In the genomic region with DNA sequence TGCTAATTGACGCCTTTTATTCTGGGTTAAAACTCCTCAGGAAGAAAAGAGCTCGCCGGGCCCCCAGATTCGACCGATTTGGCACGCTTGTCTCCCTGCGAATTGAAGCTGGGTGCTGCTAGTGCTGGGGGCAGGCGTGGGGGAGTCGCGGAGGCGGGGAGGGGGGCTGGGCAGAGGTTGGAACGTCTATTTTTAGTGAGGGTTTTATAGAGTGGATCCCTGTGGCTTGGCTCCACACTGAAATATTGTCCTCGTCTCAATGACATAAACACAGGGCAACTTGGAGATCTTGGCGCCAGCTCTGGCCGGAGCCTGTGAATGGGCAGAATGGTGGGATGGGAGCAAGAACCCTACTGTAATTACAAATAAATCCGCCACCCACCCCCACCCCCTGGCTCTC, we compare ENCODE assay signal across 22 cellular contexts. TPM values are rescaled to one million over a fixed set of nuclear protein-coding genes. Genes with fewer than 3 reads are reported as not detected.
A peak's percentile ranks its signal among the peaks of the same experiment; 100 is the strongest.
DNase-seq lines count a peak whose midpoint lies in the region; ATAC-seq and TF ChIP-seq lines count a peak whose summit lies in the region.
"Had no signal": no experiment of that assay in that cellular context is flagged by ENCODE, and none has a peak within 500 bp of the region (broad histone marks: within the 10 kb centered on the region; RNA-seq: fewer than 3 reads in every experiment).

No MANE protein-coding gene starts in this region.

- H3K9ac ChIP-seq in skeletal muscle satellite cell (ENCODE audit: low read depth, low read length): no peak overlapping the region
- H3K9ac ChIP-seq in MM.1S (ENCODE audit: low read length): no peak overlapping the region

- H4K20me1 ChIP-seq in MM.1S (ENCODE audit: insufficient read depth, low read length): no peaks in the 10 kb centered on the region

- POLR2A ChIA-PET in WTC11 (lab: Charles Lee): no interaction called here

- H3K9me3 Mint-ChIP-seq in HFFc6 (no peaks in the 10 kb centered on the region), WTC11 (peaks cover 7% of the 10 kb centered on the region)
- H3K9me3 Mint-ChIP-seq: activated naive CD8-positive, alpha-beta T cell treated with anti-CD3 and anti-CD28 coated beads for 36 hours; activated T-helper 1 cell treated with anti-CD3 and anti-CD28 coated beads, Interleukin-12 subunit alpha, Interleukin-12 subunit beta, Interleukin-2, Interleukin-4 antibody, amounts not matched to agents 30 ng/mL and 10 ng/mL and 1 ng/mL, durations not matched to agents 14 hours and 24 hours and 36 hours; CD8-positive, alpha-beta T cell had no signal

- CTCF ChIA-PET in WTC11 (lab: Charles Lee): interaction anchor here (0.6 to 3.9 kb wide), 8 partner anchors 15 to 203 kb away, joined by 3 to 21 read pairs (median 4); a partner anchor contains a TSS

- no peaks in the 10 kb centered on the region for H3F3A ChIP-seq in MM.1S (ENCODE audit: insufficient read depth, low read length)

- no peak overlapping the region for H3K27ac Mint-ChIP-seq in HFFc6
- no peak overlapping the region for H3K27ac Mint-ChIP-seq in WTC11
- H3K27ac Mint-ChIP-seq: activated CD8-positive, alpha-beta memory T cell treated with anti-CD3 and anti-CD28 coated beads, Interleukin-2, amount 10 ng/mL, durations not matched to agents 7 days and 5 days; activated naive CD8-positive, alpha-beta T cell treated with anti-CD3 and anti-CD28 coated beads for 36 hours; activated T-helper 1 cell treated with anti-CD3 and anti-CD28 coated beads, Interleukin-12 subunit alpha, Interleukin-12 subunit beta, Interleukin-2, Interleukin-4 antibody, amounts not matched to agents 30 ng/mL and 10 ng/mL and 1 ng/mL, durations not matched to agents 14 hours and 24 hours and 36 hours; CD8-positive, alpha-beta T cell; T-cell had no signal

- 16% methylated on average over 16 of the region's 16 CpGs for WGBS in right cardiac atrium

- H3K27me3 Mint-ChIP-seq in HFFc6 (ENCODE audit: insufficient read depth) (peaks cover 24% of the 10 kb centered on the region), WTC11 (ENCODE audit: low read depth) (no peaks in the 10 kb centered on the region)

- no peaks in the 10 kb centered on the region for H3K36me3 ChIP-seq in skeletal muscle satellite cell (ENCODE audit: insufficient read depth, low read length)
- no peaks in the 10 kb centered on the region for H3K36me3 ChIP-seq in MM.1S (replicated peaks; ENCODE audit: insufficient read depth, low read length)
- H3K36me3 ChIP-seq: ovary, sigmoid colon, tibial artery had no signal

- H3K27me3 ChIP-seq in right cardiac atrium (ENCODE audit: control insufficient read depth, insufficient read depth): no peaks in the 10 kb centered on the region
- H3K27me3 ChIP-seq in skeletal muscle satellite cell (ENCODE audit: control insufficient read depth, insufficient read depth, low read length): no peaks in the 10 kb centered on the region
- no peaks in the 10 kb centered on the region for H3K27me3 ChIP-seq in MM.1S (replicated peaks; ENCODE audit: insufficient read depth, low read length)
- H3K27me3 ChIP-seq: ovary, sigmoid colon had no signal

- H3K4me3 ChIP-seq in right cardiac atrium (ENCODE audit: low read length): peak overlapping the region; percentile 17
- H3K4me3 ChIP-seq in skeletal muscle satellite cell (ENCODE audit: low read length): peak overlapping the region; percentile 25
- H3K4me3 ChIP-seq in MM.1S (ENCODE audit: low read length): no peak overlapping the region
- H3K4me3 ChIP-seq: lung, ovary, tibial artery had no signal

- H3K79me2 ChIP-seq in MM.1S (ENCODE audit: low read length): no peaks in the 10 kb centered on the region

- H3K9me2 ChIP-seq in MM.1S (replicated peaks; ENCODE audit: insufficient read depth, low read length): no peaks in the 10 kb centered on the region

- no peaks in the 10 kb centered on the region for H3K9me3 ChIP-seq in right cardiac atrium (ENCODE audit: control insufficient read depth, low read length)
- H3K9me3 ChIP-seq in skeletal muscle satellite cell (replicated peaks; ENCODE audit: low read length): no peaks in the 10 kb centered on the region
- no peaks in the 10 kb centered on the region for H3K9me3 ChIP-seq in MM.1S (replicated peaks; ENCODE audit: insufficient read depth, low read length)
- H3K9me3 ChIP-seq: ovary, sigmoid colon, tibial artery had no signal

- peak overlapping the region; percentile 7 for H3K27ac ChIP-seq in right cardiac atrium (ENCODE audit: low read length)
- no peak overlapping the region for H3K27ac ChIP-seq in MM.1S (ENCODE audit: low read length)
- H3K27ac ChIP-seq: ovary, sigmoid colon, tibial artery had no signal

- H3K36me3 Mint-ChIP-seq in HFFc6 (ENCODE audit: low read depth): no peaks in the 10 kb centered on the region
- H3K36me3 Mint-ChIP-seq in WTC11: no peaks in the 10 kb centered on the region
- H3K36me3 Mint-ChIP-seq: activated CD8-positive, alpha-beta memory T cell treated with anti-CD3 and anti-CD28 coated beads, Interleukin-2, amount 10 ng/mL, durations not matched to agents 7 days and 5 days; activated naive CD8-positive, alpha-beta T cell treated with anti-CD3 and anti-CD28 coated beads for 36 hours; CD8-positive, alpha-beta T cell; T-cell had no signal

- DNase-seq in HFFc6: no peak
- DNase-seq in WTC11 (ENCODE audit: low spot score): no peak
- DNase-seq in right cardiac atrium: peak in 2 of 3 donors; percentile 54 to 65
- DNase-seq in kidney glomerular epithelial cell (lab: John Stamatoyannopoulos, UW): no peak
- no peak for DNase-seq in MM.1S
- DNase-seq in COR-L47 (lab: John Stamatoyannopoulos, UW): no peak
- DNase-seq: activated CD4-positive, alpha-beta T cell treated with anti-CD3 and anti-CD28 coated beads for 48 hours; activated CD8-positive, alpha-beta memory T cell treated with anti-CD3 and anti-CD28 coated beads, Interleukin-2, amount 10 ng/mL, durations not matched to agents 7 days and 5 days; activated naive CD8-positive, alpha-beta T cell treated with anti-CD3 and anti-CD28 coated beads for 36 hours; CD8-positive, alpha-beta T cell; GOT3; NCI-H1417 treated with DMSO at 0.1 percent for 48 hours; NCI-H526 treated with DMSO at 0.1 percent for 48 hours; ovary; sigmoid colon; stimulated activated CD4-positive, alpha-beta T cell treated with anti-CD3 and anti-CD28 coated beads, Interleukin-2, amount 100 ng/mL, for 24 hours; stimulated activated naive CD8-positive, alpha-beta T cell treated with anti-CD3 and anti-CD28 coated beads, Interleukin-15, Interleukin-2, amounts not matched to agents 100 U/mL and 50 U/mL, for 24 hours; T-cell; tibial artery had no signal

- H3K4me1 ChIP-seq in right cardiac atrium (ENCODE audit: control insufficient read depth, insufficient read depth, low read length) (no peaks in the 10 kb centered on the region), skeletal muscle satellite cell (ENCODE audit: control insufficient read depth, insufficient read depth, low read length) (peaks cover 5% of the 10 kb centered on the region), MM.1S (ENCODE audit: low read length) (no peaks in the 10 kb centered on the region)
- H3K4me1 ChIP-seq: tibial artery had no signal

- peak overlapping the region; percentile 6 for H3K4me3 Mint-ChIP-seq in HFFc6
- H3K4me3 Mint-ChIP-seq in WTC11: peak overlapping the region; percentile 12; the same call in 1 of the 2 replicates
- H3K4me3 Mint-ChIP-seq: activated CD8-positive, alpha-beta memory T cell treated with anti-CD3 and anti-CD28 coated beads, Interleukin-2, amount 10 ng/mL, durations not matched to agents 7 days and 5 days; activated naive CD8-positive, alpha-beta T cell treated with anti-CD3 and anti-CD28 coated beads for 36 hours; activated T-helper 1 cell treated with anti-CD3 and anti-CD28 coated beads, Interleukin-12 subunit alpha, Interleukin-12 subunit beta, Interleukin-2, Interleukin-4 antibody, amounts not matched to agents 30 ng/mL and 10 ng/mL and 1 ng/mL, durations not matched to agents 14 hours and 24 hours and 36 hours; CD8-positive, alpha-beta T cell; T-cell had no signal

- H3K4me1 Mint-ChIP-seq in HFFc6 (ENCODE audit: low read depth) (0 out of 2 replicates have a peak, but pooled peaks cover 8% of the 10 kb centered on the region), WTC11 (peaks cover 23% of the 10 kb centered on the region)
- H3K4me1 Mint-ChIP-seq: activated CD8-positive, alpha-beta memory T cell treated with anti-CD3 and anti-CD28 coated beads, Interleukin-2, amount 10 ng/mL, durations not matched to agents 7 days and 5 days; activated naive CD8-positive, alpha-beta T cell treated with anti-CD3 and anti-CD28 coated beads for 36 hours; T-cell had no signal

- intact Hi-C loops in right cardiac atrium (cut with DNase I): no loop called here

- peak overlapping the region; percentile 37 for H3K4me2 ChIP-seq in skeletal muscle satellite cell (ENCODE audit: low read length)
- no peak overlapping the region for H3K4me2 ChIP-seq in MM.1S (ENCODE audit: low read depth, low read length)

- ATAC-seq in WTC11: no peak
- ATAC-seq in right cardiac atrium: peak; percentile 78 to 81
- ATAC-seq: activated CD8-positive, alpha-beta memory T cell treated with anti-CD3 and anti-CD28 coated beads, Interleukin-2, amount 10 ng/mL, durations not matched to agents 7 days and 5 days; CD8-positive, alpha-beta T cell; stimulated activated naive CD8-positive, alpha-beta T cell treated with anti-CD3 and anti-CD28 coated beads, Interleukin-15, Interleukin-2, amounts not matched to agents 100 U/mL and 50 U/mL, for 24 hours; T-cell had no signal

- TF ChIP-seq CTCF in HFFc6 (IDR thresholded peaks at IDR 0.05): no peak
- no peak for TF ChIP-seq CTCF in WTC11 (IDR thresholded peaks at IDR 0.05)
- TF ChIP-seq CTCF in MM.1S (IDR thresholded peaks at IDR 0.05; ENCODE audit: low read length): no peak

- H2AFZ ChIP-seq in MM.1S (ENCODE audit: low read length): no peak overlapping the region

TF ChIP-seq in WTC11, 78 proteins besides CTCF, POLR2A, EP300 and RAD21 (continues in another document):
- TF ChIP-seq NFYB (CRISPR knock-in tag; conservative IDR thresholded peaks at IDR 0.05; ENCODE audit: low read depth) (no peak), GABPB1 (CRISPR knock-in tag; IDR thresholded peaks at IDR 0.05) (no peak), GTF2I (CRISPR knock-in tag; conservative IDR thresholded peaks at IDR 0.05) (no peak), SP1 (CRISPR knock-in tag; conservative IDR thresholded peaks at IDR 0.05) (no peak)
- TF ChIP-seq, protein P1, sequence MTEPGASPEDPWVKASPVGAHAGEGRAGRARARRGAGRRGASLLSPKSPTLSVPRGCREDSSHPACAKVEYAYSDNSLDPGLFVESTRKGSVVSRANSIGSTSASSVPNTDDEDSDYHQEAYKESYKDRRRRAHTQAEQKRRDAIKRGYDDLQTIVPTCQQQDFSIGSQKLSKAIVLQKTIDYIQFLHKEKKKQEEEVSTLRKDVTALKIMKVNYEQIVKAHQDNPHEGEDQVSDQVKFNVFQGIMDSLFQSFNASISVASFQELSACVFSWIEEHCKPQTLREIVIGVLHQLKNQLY (CRISPR knock-in tag; IDR thresholded peaks at IDR 0.05): no peak

RNA-seq across cellular contexts. Expression of a gene that starts 15.7 kb away (rescaled TPM):
- 10 to 100 TPM; 18.3 to 21.2 (median 19.4) TPM for total RNA-seq in HFFc6 (2021; fragmentation: NEBNext Ultra II Directional; extraction: Animal tissue kit (Norgen Biotek cat#: 25700))
- total RNA-seq in WTC11 (2021) (0.89 to 1.2 TPM (median 1.1 TPM) in 3 replicates), right cardiac atrium (1 to 10 TPM in 1 of 4 donors, under 1 TPM in 3; 0.14 to 1.1 (median 0.36) TPM)
- polyA plus RNA-seq in right cardiac atrium: 0.34 TPM
- 0.76 and 3.7 TPM in 2 replicates for total RNA-seq in skeletal muscle satellite cell (2012; rRNA removed)
- total RNA-seq: activated CD8-positive, alpha-beta memory T cell treated with anti-CD3 and anti-CD28 coated beads, Interleukin-2, amount 10 ng/mL, durations not matched to agents 7 days and 5 days; activated T-helper 1 cell treated with anti-CD3 and anti-CD28 coated beads, Interleukin-12 subunit alpha, Interleukin-12 subunit beta, Interleukin-2, Interleukin-4 antibody, amounts not matched to agents 30 ng/mL and 10 ng/mL and 1 ng/mL, durations not matched to agents 14 hours and 24 hours and 36 hours had no signal

Comparison
In these comparisons a context has a peak if more than half of its experiments do, and no peak if none do; other contexts are left out.
1. DNase-seq: peak in right cardiac atrium (2 of 3); none in HFFc6 (single experiment), WTC11 (single experiment), kidney glomerular epithelial cell (single experiment), MM.1S (single experiment) and COR-L47 (single experiment).